1 cellular context compared by ENCODE assay signal in the genomic region with DNA sequence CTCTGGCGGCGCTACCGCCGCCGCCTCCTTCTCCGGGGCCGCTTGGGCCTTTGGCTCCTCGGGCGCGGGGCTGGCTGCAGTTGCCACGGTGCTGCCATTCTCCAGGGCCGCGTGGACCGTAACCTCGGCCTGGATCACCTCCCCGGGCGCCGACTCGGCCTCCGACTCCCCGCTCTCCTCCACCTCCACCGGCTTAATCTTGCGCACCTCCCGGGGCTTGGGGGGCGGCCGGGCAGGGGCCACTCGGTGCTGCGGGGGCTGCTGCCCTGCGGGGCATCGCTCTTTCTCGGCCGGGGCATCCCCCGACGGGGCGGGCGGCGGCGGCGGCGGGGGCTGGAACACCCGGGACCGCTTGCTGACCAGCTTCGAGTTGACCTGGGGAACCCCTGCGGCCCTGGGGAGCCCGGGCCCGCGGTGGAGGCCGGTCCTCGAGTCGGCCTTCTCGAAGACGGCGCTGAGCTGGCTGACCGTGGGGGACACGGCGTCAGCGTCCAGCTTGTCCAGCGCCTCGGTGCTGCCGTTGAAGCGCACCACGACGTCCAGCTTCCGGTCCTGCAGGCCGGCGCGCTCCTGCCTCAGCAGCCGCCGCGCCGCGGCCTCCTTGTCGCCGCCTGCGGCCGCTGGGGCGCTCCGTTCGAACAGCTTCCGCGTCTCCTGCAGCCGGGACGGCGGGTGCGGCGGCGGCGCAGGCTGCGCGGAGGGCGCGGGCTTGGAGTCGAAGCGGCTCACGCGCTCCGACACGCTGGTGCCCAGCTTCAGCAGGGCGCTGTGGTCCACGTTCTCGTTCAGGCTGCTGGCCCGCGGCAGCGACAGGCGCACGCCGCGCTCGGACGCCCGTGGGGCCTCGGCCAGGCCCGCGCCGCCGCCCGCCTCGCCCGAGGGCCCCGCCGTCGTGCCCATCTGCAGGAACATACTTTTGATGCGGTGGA.
TF ChIP-seq lines count a peak whose summit lies in the region.

No MANE protein-coding gene starts in this region.

TF ChIP-seq in WTC11, 78 proteins besides CTCF, POLR2A, EP300 and RAD21 (continued from another document and continues in another):
- TF ChIP-seq, protein P1, sequence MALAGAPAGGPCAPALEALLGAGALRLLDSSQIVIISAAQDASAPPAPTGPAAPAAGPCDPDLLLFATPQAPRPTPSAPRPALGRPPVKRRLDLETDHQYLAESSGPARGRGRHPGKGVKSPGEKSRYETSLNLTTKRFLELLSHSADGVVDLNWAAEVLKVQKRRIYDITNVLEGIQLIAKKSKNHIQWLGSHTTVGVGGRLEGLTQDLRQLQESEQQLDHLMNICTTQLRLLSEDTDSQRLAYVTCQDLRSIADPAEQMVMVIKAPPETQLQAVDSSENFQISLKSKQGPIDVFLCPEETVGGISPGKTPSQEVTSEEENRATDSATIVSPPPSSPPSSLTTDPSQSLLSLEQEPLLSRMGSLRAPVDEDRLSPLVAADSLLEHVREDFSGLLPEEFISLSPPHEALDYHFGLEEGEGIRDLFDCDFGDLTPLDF (CRISPR knock-in tag; IDR thresholded peaks at IDR 0.05), result no peak
- TF ChIP-seq, protein P2, sequence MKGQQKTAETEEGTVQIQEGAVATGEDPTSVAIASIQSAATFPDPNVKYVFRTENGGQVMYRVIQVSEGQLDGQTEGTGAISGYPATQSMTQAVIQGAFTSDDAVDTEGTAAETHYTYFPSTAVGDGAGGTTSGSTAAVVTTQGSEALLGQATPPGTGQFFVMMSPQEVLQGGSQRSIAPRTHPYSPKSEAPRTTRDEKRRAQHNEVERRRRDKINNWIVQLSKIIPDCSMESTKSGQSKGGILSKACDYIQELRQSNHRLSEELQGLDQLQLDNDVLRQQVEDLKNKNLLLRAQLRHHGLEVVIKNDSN (CRISPR knock-in tag; IDR thresholded peaks at IDR 0.05), result no peak
- TF ChIP-seq E2F5 (CRISPR knock-in tag; IDR thresholded peaks at IDR 0.05) (no peak), ZNF396 (CRISPR knock-in tag; IDR thresholded peaks at IDR 0.05; ENCODE audit: borderline replicate concordance) (no peak), ZNF232 (CRISPR knock-in tag; IDR thresholded peaks at IDR 0.05) (no peak), GTF2I (CRISPR knock-in tag; conservative IDR thresholded peaks at IDR 0.05) (no peak), JUN (CRISPR knock-in tag; IDR thresholded peaks at IDR 0.05) (no peak), ATF1 (CRISPR knock-in tag; IDR thresholded peaks at IDR 0.05) (0 out of 2 replicates have a peak, but pooled peaks have one; percentile 51), SMAD3 (CRISPR knock-in tag; IDR thresholded peaks at IDR 0.05; ENCODE audit: borderline replicate concordance) (no peak), ZNF532 (CRISPR knock-in tag; IDR thresholded peaks at IDR 0.05; ENCODE audit: borderline replicate concordance) (no peak), ZNF263 (CRISPR knock-in tag; IDR thresholded peaks at IDR 0.05; ENCODE audit: low read depth) (peak; percentile 16), TCF7 (CRISPR knock-in tag; IDR thresholded peaks at IDR 0.05; ENCODE audit: low read depth) (no peak; the same call in 1 of the 2 replicates), ZNF317 (CRISPR knock-in tag; IDR thresholded peaks at IDR 0.05; ENCODE audit: borderline replicate concordance, low read depth) (no peak), ATF6 (CRISPR knock-in tag; IDR thresholded peaks at IDR 0.05) (no peak), CREB1 (CRISPR knock-in tag; IDR thresholded peaks at IDR 0.05) (no peak), ETV6 (CRISPR knock-in tag; IDR thresholded peaks at IDR 0.05) (peak; percentile 42; the same call in 1 of the 2 replicates), E2F4 (CRISPR knock-in tag; IDR thresholded peaks at IDR 0.05; ENCODE audit: borderline replicate concordance, low read depth) (no peak), ESRRA (CRISPR knock-in tag; IDR thresholded peaks at IDR 0.05; ENCODE audit: borderline replicate concordance) (no peak), FOXJ3 (CRISPR knock-in tag; IDR thresholded peaks at IDR 0.05; ENCODE audit: borderline replicate concordance) (no peak), OVOL2 (CRISPR knock-in tag; IDR thresholded peaks at IDR 0.05; ENCODE audit: borderline replicate concordance) (no peak), ZNF416 (CRISPR knock-in tag; IDR thresholded peaks at IDR 0.05) (no peak), TEAD1 (CRISPR knock-in tag; IDR thresholded peaks at IDR 0.05) (no peak), MXD4 (CRISPR knock-in tag; IDR thresholded peaks at IDR 0.05; ENCODE audit: borderline replicate concordance) (no peak), SMAD4 (CRISPR knock-in tag; IDR thresholded peaks at IDR 0.05) (no peak), ZNF121 (CRISPR knock-in tag; IDR thresholded peaks at IDR 0.05) (0 out of 2 replicates have a peak, but pooled peaks have one; percentile 18), SP1 (CRISPR knock-in tag; conservative IDR thresholded peaks at IDR 0.05) (peak; percentile 52), ZNF138 (CRISPR knock-in tag; conservative IDR thresholded peaks at IDR 0.05) (no peak), CREM (CRISPR knock-in tag; IDR thresholded peaks at IDR 0.05) (no peak)
- TF ChIP-seq, protein P3, sequence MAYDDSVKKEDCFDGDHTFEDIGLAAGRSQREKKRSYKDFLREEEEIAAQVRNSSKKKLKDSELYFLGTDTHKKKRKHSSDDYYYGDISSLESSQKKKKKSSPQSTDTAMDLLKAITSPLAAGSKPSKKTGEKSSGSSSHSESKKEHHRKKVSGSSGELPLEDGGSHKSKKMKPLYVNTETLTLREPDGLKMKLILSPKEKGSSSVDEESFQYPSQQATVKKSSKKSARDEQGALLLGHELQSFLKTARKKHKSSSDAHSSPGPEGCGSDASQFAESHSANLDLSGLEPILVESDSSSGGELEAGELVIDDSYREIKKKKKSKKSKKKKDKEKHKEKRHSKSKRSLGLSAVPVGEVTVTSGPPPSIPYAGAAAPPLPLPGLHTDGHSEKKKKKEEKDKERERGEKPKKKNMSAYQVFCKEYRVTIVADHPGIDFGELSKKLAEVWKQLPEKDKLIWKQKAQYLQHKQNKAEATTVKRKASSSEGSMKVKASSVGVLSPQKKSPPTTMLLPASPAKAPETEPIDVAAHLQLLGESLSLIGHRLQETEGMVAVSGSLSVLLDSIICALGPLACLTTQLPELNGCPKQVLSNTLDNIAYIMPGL (CRISPR knock-in tag; IDR thresholded peaks at IDR 0.05), result peak; percentile 47
- TF ChIP-seq, protein P4, sequence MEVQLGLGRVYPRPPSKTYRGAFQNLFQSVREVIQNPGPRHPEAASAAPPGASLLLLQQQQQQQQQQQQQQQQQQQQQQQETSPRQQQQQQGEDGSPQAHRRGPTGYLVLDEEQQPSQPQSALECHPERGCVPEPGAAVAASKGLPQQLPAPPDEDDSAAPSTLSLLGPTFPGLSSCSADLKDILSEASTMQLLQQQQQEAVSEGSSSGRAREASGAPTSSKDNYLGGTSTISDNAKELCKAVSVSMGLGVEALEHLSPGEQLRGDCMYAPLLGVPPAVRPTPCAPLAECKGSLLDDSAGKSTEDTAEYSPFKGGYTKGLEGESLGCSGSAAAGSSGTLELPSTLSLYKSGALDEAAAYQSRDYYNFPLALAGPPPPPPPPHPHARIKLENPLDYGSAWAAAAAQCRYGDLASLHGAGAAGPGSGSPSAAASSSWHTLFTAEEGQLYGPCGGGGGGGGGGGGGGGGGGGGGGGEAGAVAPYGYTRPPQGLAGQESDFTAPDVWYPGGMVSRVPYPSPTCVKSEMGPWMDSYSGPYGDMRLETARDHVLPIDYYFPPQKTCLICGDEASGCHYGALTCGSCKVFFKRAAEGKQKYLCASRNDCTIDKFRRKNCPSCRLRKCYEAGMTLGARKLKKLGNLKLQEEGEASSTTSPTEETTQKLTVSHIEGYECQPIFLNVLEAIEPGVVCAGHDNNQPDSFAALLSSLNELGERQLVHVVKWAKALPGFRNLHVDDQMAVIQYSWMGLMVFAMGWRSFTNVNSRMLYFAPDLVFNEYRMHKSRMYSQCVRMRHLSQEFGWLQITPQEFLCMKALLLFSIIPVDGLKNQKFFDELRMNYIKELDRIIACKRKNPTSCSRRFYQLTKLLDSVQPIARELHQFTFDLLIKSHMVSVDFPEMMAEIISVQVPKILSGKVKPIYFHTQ (CRISPR knock-in tag; IDR thresholded peaks at IDR 0.05), result no peak
- TF ChIP-seq, protein P5, sequence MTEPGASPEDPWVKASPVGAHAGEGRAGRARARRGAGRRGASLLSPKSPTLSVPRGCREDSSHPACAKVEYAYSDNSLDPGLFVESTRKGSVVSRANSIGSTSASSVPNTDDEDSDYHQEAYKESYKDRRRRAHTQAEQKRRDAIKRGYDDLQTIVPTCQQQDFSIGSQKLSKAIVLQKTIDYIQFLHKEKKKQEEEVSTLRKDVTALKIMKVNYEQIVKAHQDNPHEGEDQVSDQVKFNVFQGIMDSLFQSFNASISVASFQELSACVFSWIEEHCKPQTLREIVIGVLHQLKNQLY (CRISPR knock-in tag; IDR thresholded peaks at IDR 0.05), result no peak
- TF ChIP-seq, protein P6, sequence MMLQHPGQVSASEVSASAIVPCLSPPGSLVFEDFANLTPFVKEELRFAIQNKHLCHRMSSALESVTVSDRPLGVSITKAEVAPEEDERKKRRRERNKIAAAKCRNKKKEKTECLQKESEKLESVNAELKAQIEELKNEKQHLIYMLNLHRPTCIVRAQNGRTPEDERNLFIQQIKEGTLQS (CRISPR knock-in tag; conservative IDR thresholded peaks at IDR 0.05), result no peak
- TF ChIP-seq, protein P7, sequence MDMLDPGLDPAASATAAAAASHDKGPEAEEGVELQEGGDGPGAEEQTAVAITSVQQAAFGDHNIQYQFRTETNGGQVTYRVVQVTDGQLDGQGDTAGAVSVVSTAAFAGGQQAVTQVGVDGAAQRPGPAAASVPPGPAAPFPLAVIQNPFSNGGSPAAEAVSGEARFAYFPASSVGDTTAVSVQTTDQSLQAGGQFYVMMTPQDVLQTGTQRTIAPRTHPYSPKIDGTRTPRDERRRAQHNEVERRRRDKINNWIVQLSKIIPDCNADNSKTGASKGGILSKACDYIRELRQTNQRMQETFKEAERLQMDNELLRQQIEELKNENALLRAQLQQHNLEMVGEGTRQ (CRISPR knock-in tag; IDR thresholded peaks at IDR 0.05), result no peak
